7 cellular contexts compared by ENCODE assay signal in genomic region chr4:169376421-169376820, GRCh38.
"Had no signal": no experiment of that assay in that cellular context is flagged by ENCODE, and none has a peak within 500 bp of the region (broad histone marks: within the 10 kb centered on the region; RNA-seq: fewer than 3 reads in every experiment).

No MANE protein-coding gene starts in this region.

- H3K4me3 ChIP-seq: GM12878 had no signal

- FAIRE-seq: G401.6, GM12878, GM12891, GM12892, GM19239 had no signal

- DNase-seq: GDM1, GF-D8 had no signal
